In genomic region chr7:19111474-19112143, GRCh38 we compare ENCODE assay signal across 21 cellular contexts. TPM values are rescaled to one million over a fixed set of nuclear protein-coding genes. Genes with fewer than 3 reads are reported as not detected.
DNase-seq lines count a peak whose midpoint lies in the region; ATAC-seq and TF ChIP-seq lines count a peak whose summit lies in the region.
"Had no signal": no experiment of that assay in that cellular context is flagged by ENCODE, and none has a peak within 500 bp of the region (broad histone marks: within the 10 kb centered on the region; RNA-seq: fewer than 3 reads in every experiment).

No MANE protein-coding gene starts in this region.

- H3K27ac ChIP-seq in cardiac muscle cell (no peak overlapping the region), mesendoderm (ENCODE audit: low read depth, low read length) (no peak overlapping the region), uterus (peak overlapping the region; percentile 3 to 73)
- H3K27ac ChIP-seq: parathyroid adenoma, WERI-Rb-1 had no signal

- no peak overlapping the region for H4K5ac ChIP-seq in mesendoderm (ENCODE audit: low read length)

- no peak overlapping the region for H3K27ac Mint-ChIP-seq in T-helper 17 cell
- H3K27ac Mint-ChIP-seq: CD8-positive, alpha-beta T cell had no signal

- no peak overlapping the region for H2BK5ac ChIP-seq in mesendoderm (ENCODE audit: low read length)

- no peak overlapping the region for H3K56ac ChIP-seq in mesendoderm (ENCODE audit: low read length)

- TF ChIP-seq CTCF in cardiac muscle cell (IDR thresholded peaks at IDR 0.05; ENCODE audit: low read depth, low read length), result no peak
- TF ChIP-seq CTCF in choroid plexus epithelial cell (conservative IDR thresholded peaks at IDR 0.05; ENCODE audit: low read depth, low read length), result no peak
- TF ChIP-seq CTCF in uterus (IDR thresholded peaks at IDR 0.05), result no peak

- no peak overlapping the region for H3K4ac ChIP-seq in mesendoderm (ENCODE audit: low read depth, low read length)

- H3K36me3 Mint-ChIP-seq in T-helper 17 cell (ENCODE audit: low read depth), result peaks cover 4% of the 10 kb centered on the region
- H3K36me3 Mint-ChIP-seq: CD8-positive, alpha-beta T cell had no signal

- TF ChIP-seq POLR2A in uterus (IDR thresholded peaks at IDR 0.05), result no peak

- DNase-seq in cardiac muscle cell (ENCODE audit: low read depth in 1 of 2, low spot score in 1 of 2) (peak in 1 of 2 donors; percentile 12), Right ventricle myocardium superior (no peak), choroid plexus epithelial cell (ENCODE audit: low read depth) (peak; percentile 32), mesendoderm (peak; percentile 37), uterus (no peak), NCI-H128 (lab: John Stamatoyannopoulos, UW; ENCODE audit: unreplicated experiment) (no peak), T-helper 17 cell (no peak)
- no peak for DNase-seq in activated CD4-positive, alpha-beta T cell treated with anti-CD3 and anti-CD28 coated beads for 48 hours
- DNase-seq: activated gamma-delta T cell; CD8-positive, alpha-beta T cell; GDM1; NCI-H1694; NCI-H510A treated with DMSO at 0.1 percent for 48 hours; PC-3; stimulated activated CD4-positive, alpha-beta T cell treated with anti-CD3 and anti-CD28 coated beads, Interleukin-12 subunit alpha, Interleukin-12 subunit beta, amount 100 ng/mL, for 4 hours; stomach; SW 1271; WERI-Rb-1 had no signal

- no peak overlapping the region for H3K18ac ChIP-seq in mesendoderm (ENCODE audit: low read length)

- intact Hi-C loops in Right ventricle myocardium superior (cut with DNase I), result no loop called here
- intact Hi-C loops in uterus (cut with DNase I; ENCODE audit: low total_unique reads), result no loop called here

- peaks cover 84% of the 10 kb centered on the region for H3K27me3 Mint-ChIP-seq in T-helper 17 cell

- peaks cover 62% of the 10 kb centered on the region for H3K4me1 ChIP-seq in cardiac muscle cell (ENCODE audit: low read depth)
- H3K4me1 ChIP-seq in mesendoderm (ENCODE audit: control insufficient read depth, low read depth, low read length), result peaks cover 1% of the 10 kb centered on the region
- no peaks in the 10 kb centered on the region for H3K4me1 ChIP-seq in uterus
- H3K4me1 ChIP-seq: parathyroid adenoma had no signal

- no CpG with 5 or more reads among the region's 13 CpGs for WGBS in mesendoderm (ENCODE audit: extremely low coverage, insufficient coverage, low lambda C conversion rate)

- no peaks in the 10 kb centered on the region for H3K79me1 ChIP-seq in mesendoderm (ENCODE audit: low read length)

- H3K27me3 ChIP-seq in cardiac muscle cell (peaks cover 37% of the 10 kb centered on the region), mesendoderm (ENCODE audit: insufficient read depth, low read length, poor library complexity) (peaks cover 35% of the 10 kb centered on the region), uterus (no peaks in the 10 kb centered on the region)

- H4K8ac ChIP-seq in mesendoderm (ENCODE audit: low read depth, low read length), result no peak overlapping the region

- no peaks in the 10 kb centered on the region for H3K9me3 ChIP-seq in cardiac muscle cell (ENCODE audit: low read depth)
- H3K9me3 ChIP-seq in uterus, result no peaks in the 10 kb centered on the region
- no peaks in the 10 kb centered on the region for H3K9me3 ChIP-seq in T-helper 17 cell (ENCODE audit: control insufficient read depth, low read length, poor library complexity, severe bottlenecking)
- H3K9me3 ChIP-seq: stomach had no signal

- H3K4me2 ChIP-seq in mesendoderm (ENCODE audit: low read length), result no peak overlapping the region

- H3K4me3 Mint-ChIP-seq in T-helper 17 cell, result no peak overlapping the region
- H3K4me3 Mint-ChIP-seq: CD8-positive, alpha-beta T cell had no signal

- no peak overlapping the region for H2AK5ac ChIP-seq in mesendoderm (ENCODE audit: low read length)

- no peaks in the 10 kb centered on the region for H3K79me2 ChIP-seq in mesendoderm (ENCODE audit: control insufficient read depth, insufficient read depth, low read length)
- H3K79me2 ChIP-seq: parathyroid adenoma had no signal

- ATAC-seq in Right ventricle myocardium superior (ENCODE audit: poor library complexity), result no peak
- ATAC-seq in T-helper 17 cell, result no peak
- ATAC-seq: CD8-positive, alpha-beta T cell; PC-3 had no signal

- H2BK15ac ChIP-seq in mesendoderm (replicated peaks; ENCODE audit: low read depth), result no peak overlapping the region

- no peak overlapping the region for H3K9ac ChIP-seq in mesendoderm (ENCODE audit: low read length)
- H3K9ac ChIP-seq: parathyroid adenoma had no signal

- H2BK120ac ChIP-seq in mesendoderm (ENCODE audit: low read depth, low read length), result no peak overlapping the region

- H3K4me1 Mint-ChIP-seq in T-helper 17 cell, result peaks cover 4% of the 10 kb centered on the region

- H3K36me3 ChIP-seq in cardiac muscle cell (no peaks in the 10 kb centered on the region), mesendoderm (ENCODE audit: control insufficient read depth, insufficient read depth, low read length) (no peaks in the 10 kb centered on the region), uterus (no peaks in the 10 kb centered on the region)
- H3K36me3 ChIP-seq: stomach, WERI-Rb-1 had no signal

- H3K4me3 ChIP-seq in cardiac muscle cell (peak overlapping the region; percentile 28), choroid plexus epithelial cell (ENCODE audit: low read depth, low read length) (peak overlapping the region; percentile 99), mesendoderm (ENCODE audit: low read length) (no peak overlapping the region), uterus (no peak overlapping the region)

- H3K23ac ChIP-seq in mesendoderm (ENCODE audit: low read length), result no peak overlapping the region

RNA-seq across cellular contexts. Expression of gene TWIST1, which starts 5.8 kb away (rescaled TPM):
- total RNA-seq in cardiac muscle cell, result 43.5 and 44.6 TPM in 2 replicates
- polyA plus RNA-seq in cardiac muscle cell, result 21.4 and 21.9 TPM in 2 replicates
- total RNA-seq in Right ventricle myocardium superior, result 1.4 TPM
- polyA plus RNA-seq in mesendoderm (2013, experiment 1 of 2), result 0.69 TPM
- polyA plus RNA-seq in mesendoderm (2013, experiment 2 of 2), result 0.62 TPM
- 10 to 100 TPM in 3 of 4 donors, 1 to 10 TPM in 1; 8.5 to 26.6 (median 19.7) TPM for total RNA-seq in uterus
- not detected for total RNA-seq in T-helper 17 cell
- total RNA-seq: CD8-positive, alpha-beta T cell had no signal

RNA-seq across cellular contexts. Expression of gene FERD3L, which starts 33.6 kb away (rescaled TPM):
- total RNA-seq in cardiac muscle cell (not detected in 2 replicates), Right ventricle myocardium superior (not detected), uterus (not detected), T-helper 17 cell (not detected)
- polyA plus RNA-seq in cardiac muscle cell, result not detected in 2 replicates
- not detected for polyA plus RNA-seq in mesendoderm (2013, experiment 1 of 2)
- polyA plus RNA-seq in mesendoderm (2013, experiment 2 of 2), result not detected
- total RNA-seq: A172; activated CD8-positive, alpha-beta memory T cell treated with anti-CD3 and anti-CD28 coated beads for 36 hours; CD8-positive, alpha-beta T cell; PC-3; stomach had no signal
- polyA plus RNA-seq: stomach had no signal

Comparison
In these comparisons a context has a peak if more than half of its experiments do, and no peak if none do; other contexts are left out.
1. DNase-seq: peak in choroid plexus epithelial cell (single experiment) and mesendoderm (single experiment); none in Right ventricle myocardium superior (single experiment), uterus (0 of 2), NCI-H128 (single experiment), T-helper 17 cell (0 of 3) and activated CD4-positive, alpha-beta T cell treated with anti-CD3 and anti-CD28 coated beads for 48 hours (single experiment).
2. H3K27ac ChIP-seq: peak in uterus (2 of 2); none in cardiac muscle cell (single experiment) and mesendoderm (single experiment).
3. H3K4me3 ChIP-seq: peak in cardiac muscle cell (single experiment) and choroid plexus epithelial cell (single experiment); none in mesendoderm (single experiment) and uterus (0 of 2).